ENCODE assay signal across 9 cellular contexts in genomic region chr10:123294886-123295285, GRCh38.
"Had no signal": no experiment of that assay in that cellular context is flagged by ENCODE, and none has a peak within 500 bp of the region (broad histone marks: within the 10 kb centered on the region; RNA-seq: fewer than 3 reads in every experiment).

No MANE protein-coding gene starts in this region.

- H3K9ac ChIP-seq: GM23248 had no signal

- H3K36me3 ChIP-seq: HAP-1 had no signal

- DNase-seq: GM23248, GOT3, H7, HFFc6, IMR-90 had no signal

- H3K4me3 ChIP-seq: GM23248, HAP-1, K562 had no signal

- ATAC-seq: HepG2 had no signal

- H3K9me3 ChIP-seq: HAP-1 had no signal

- H3K27ac ChIP-seq: GM23248, HL-60 had no signal

- H2AFZ ChIP-seq: GM23248 had no signal

- H3K4me1 ChIP-seq: HAP-1 had no signal
